Comparison of ENCODE assay signal across 16 cellular contexts in the genomic region with DNA sequence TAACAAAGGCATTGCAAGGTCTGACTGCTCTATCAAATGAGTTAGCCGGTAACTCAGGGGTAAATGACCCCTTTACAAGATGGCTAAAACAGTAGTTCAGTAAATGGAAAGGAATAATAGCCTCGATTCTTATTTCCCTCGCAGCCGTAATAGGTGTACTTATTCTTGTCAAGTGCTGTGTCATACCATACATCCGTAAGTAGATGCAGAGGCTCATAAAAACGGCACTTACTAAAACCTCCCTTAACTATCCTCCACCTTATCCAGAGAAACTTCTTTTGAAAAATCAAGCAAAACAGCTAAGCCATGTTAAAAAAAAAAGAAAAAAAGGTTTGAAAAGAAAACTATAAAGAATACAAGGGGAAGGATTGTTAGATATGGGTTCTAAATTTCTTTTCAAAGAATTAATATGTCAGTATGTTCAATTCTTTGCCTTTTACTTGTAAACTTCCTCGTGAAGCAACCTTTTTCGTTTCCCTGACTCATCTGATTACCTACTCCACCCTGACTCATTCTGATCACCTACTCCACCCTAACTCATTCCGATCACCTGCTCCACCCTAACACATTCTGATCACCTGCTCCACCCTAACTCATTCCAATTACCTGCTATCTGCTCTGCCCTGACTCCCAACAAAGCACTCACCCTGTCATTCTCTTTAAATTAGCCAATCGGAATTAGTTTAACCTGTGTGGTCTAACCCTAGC.
"Had no signal": no experiment of that assay in that cellular context is flagged by ENCODE, and none has a peak within 500 bp of the region (broad histone marks: within the 10 kb centered on the region; RNA-seq: fewer than 3 reads in every experiment).

No MANE protein-coding gene starts in this region.

- H3K36me3 ChIP-seq: gastrocnemius medialis, heart right ventricle, spleen had no signal

- H3K4me3 ChIP-seq: gastrocnemius medialis, heart right ventricle, spleen, testis had no signal

- H3K36me3 Mint-ChIP-seq: activated naive CD8-positive, alpha-beta T cell treated with anti-CD3 and anti-CD28 coated beads, Interleukin-2, amount 10 ng/mL, durations not matched to agents 7 days and 5 days; brain; naive thymus-derived CD8-positive, alpha-beta T cell had no signal

- H3K4me3 Mint-ChIP-seq: activated CD4-positive, alpha-beta T cell treated with anti-CD3 and anti-CD28 coated beads, Interleukin-2, amount 10 ng/mL, durations not matched to agents 7 days and 5 days; activated naive CD8-positive, alpha-beta T cell treated with anti-CD3 and anti-CD28 coated beads, Interleukin-2, amount 10 ng/mL, durations not matched to agents 7 days and 5 days; brain; naive thymus-derived CD8-positive, alpha-beta T cell; stimulated activated naive CD8-positive, alpha-beta T cell treated with anti-CD3 and anti-CD28 coated beads, Interleukin-15, amount 100 ng/mL, for 72 hours; T-helper 2 cell treated with Interferon-gamma antibody and Interleukin-4, amounts not matched to agents 5 μg/mL and 100 μg/mL, for 36 hours had no signal

- H3K27me3 Mint-ChIP-seq: activated CD4-positive, alpha-beta T cell treated with anti-CD3 and anti-CD28 coated beads, Interleukin-2, amount 10 ng/mL, durations not matched to agents 7 days and 5 days; activated naive CD8-positive, alpha-beta T cell treated with anti-CD3 and anti-CD28 coated beads, Interleukin-2, amount 10 ng/mL, durations not matched to agents 7 days and 5 days; brain; progenitor cell of endocrine pancreas; stimulated activated naive CD8-positive, alpha-beta T cell treated with anti-CD3 and anti-CD28 coated beads, Interleukin-15, amount 100 ng/mL, for 72 hours had no signal

- H3K27me3 ChIP-seq: gastrocnemius medialis, heart right ventricle, spleen, testis had no signal

- H3K27ac Mint-ChIP-seq: activated CD4-positive, alpha-beta T cell treated with anti-CD3 and anti-CD28 coated beads, Interleukin-2, amount 10 ng/mL, durations not matched to agents 7 days and 5 days; activated naive CD8-positive, alpha-beta T cell treated with anti-CD3 and anti-CD28 coated beads, Interleukin-2, amount 10 ng/mL, durations not matched to agents 7 days and 5 days; brain; naive thymus-derived CD8-positive, alpha-beta T cell; progenitor cell of endocrine pancreas; stimulated activated naive CD8-positive, alpha-beta T cell treated with anti-CD3 and anti-CD28 coated beads, Interleukin-15, amount 100 ng/mL, for 72 hours; T-helper 2 cell treated with Interferon-gamma antibody and Interleukin-4, amounts not matched to agents 5 μg/mL and 100 μg/mL, for 36 hours had no signal

- H3K9me3 ChIP-seq: gastrocnemius medialis, heart right ventricle, spleen, testis had no signal

- DNase-seq: activated CD4-positive, alpha-beta T cell treated with anti-CD3 and anti-CD28 coated beads, Interleukin-2, amount 10 ng/mL, durations not matched to agents 7 days and 5 days; activated naive CD4-positive, alpha-beta T cell; activated naive CD8-positive, alpha-beta T cell treated with anti-CD3 and anti-CD28 coated beads, Interleukin-2, amount 10 ng/mL, durations not matched to agents 7 days and 5 days; effector memory CD4-positive, alpha-beta T cell; gastrocnemius medialis; heart right ventricle; naive thymus-derived CD8-positive, alpha-beta T cell; nucleus accumbens; spleen; stimulated activated naive CD8-positive, alpha-beta T cell treated with anti-CD3 and anti-CD28 coated beads, Interleukin-15, amount 100 ng/mL, for 72 hours; testis had no signal

- H3K4me1 ChIP-seq: gastrocnemius medialis, heart right ventricle, spleen, testis had no signal

- H3K9me3 Mint-ChIP-seq: activated CD4-positive, alpha-beta T cell treated with anti-CD3 and anti-CD28 coated beads, Interleukin-2, amount 10 ng/mL, durations not matched to agents 7 days and 5 days; activated naive CD8-positive, alpha-beta T cell treated with anti-CD3 and anti-CD28 coated beads, Interleukin-2, amount 10 ng/mL, durations not matched to agents 7 days and 5 days; brain; naive thymus-derived CD8-positive, alpha-beta T cell; stimulated activated naive CD8-positive, alpha-beta T cell treated with anti-CD3 and anti-CD28 coated beads, Interleukin-15, amount 100 ng/mL, for 72 hours; T-helper 2 cell treated with Interferon-gamma antibody and Interleukin-4, amounts not matched to agents 5 μg/mL and 100 μg/mL, for 36 hours had no signal

- ATAC-seq: gastrocnemius medialis; heart right ventricle; left lobe of liver; naive thymus-derived CD8-positive, alpha-beta T cell; sciatic nerve; stimulated activated naive CD8-positive, alpha-beta T cell treated with anti-CD3 and anti-CD28 coated beads, Interleukin-15, amount 100 ng/mL, for 72 hours had no signal

- H3K27ac ChIP-seq: gastrocnemius medialis, heart right ventricle, spleen, testis had no signal

- H3K4me1 Mint-ChIP-seq: activated CD4-positive, alpha-beta T cell treated with anti-CD3 and anti-CD28 coated beads, Interleukin-2, amount 10 ng/mL, durations not matched to agents 7 days and 5 days; activated naive CD8-positive, alpha-beta T cell treated with anti-CD3 and anti-CD28 coated beads, Interleukin-2, amount 10 ng/mL, durations not matched to agents 7 days and 5 days; naive thymus-derived CD8-positive, alpha-beta T cell; stimulated activated naive CD8-positive, alpha-beta T cell treated with anti-CD3 and anti-CD28 coated beads, Interleukin-15, amount 100 ng/mL, for 72 hours had no signal
